In genomic region chr12:92656911-92657310, GRCh38 we compare ENCODE assay signal across 24 cellular contexts. TPM values are rescaled to one million over a fixed set of nuclear protein-coding genes. Genes with fewer than 3 reads are reported as not detected.
DNase-seq lines count a peak whose midpoint lies in the region; ATAC-seq and TF ChIP-seq lines count a peak whose summit lies in the region.
"Had no signal": no experiment of that assay in that cellular context is flagged by ENCODE, and none has a peak within 500 bp of the region (broad histone marks: within the 10 kb centered on the region; RNA-seq: fewer than 3 reads in every experiment).

No MANE protein-coding gene starts in this region.

- peak; percentile 10 for DNase-seq in AG10803 (ENCODE audit: low read depth)
- no peak for DNase-seq in PC-3
- peak; percentile 73 for DNase-seq in fibroblast of peridontal ligament (ENCODE audit: extremely low read depth)
- no peak for DNase-seq in LoVo (ENCODE audit: low spot score)
- no peak for DNase-seq in left ventricle myocardium superior
- DNase-seq: 8988T; BE2C; C1 segment of cervical spinal cord; CD4-positive, CD25-positive, alpha-beta regulatory T cell; CD8-positive, alpha-beta memory T cell; COR-L47; DMS 273 treated with DMSO at 0.1 percent for 48 hours; DMS53; DND-41; EL; H7 had no signal

- no peaks in the 10 kb centered on the region for H3K9me3 ChIP-seq in PC-3 (ENCODE audit: low read length)
- H3K9me3 ChIP-seq: BE2C had no signal

- H3K27ac Mint-ChIP-seq in nephron, result peak overlapping the region in 2 of 3 experiments; percentile 7 to 12
- H3K27ac Mint-ChIP-seq: CD4-positive, CD25-positive, alpha-beta regulatory T cell; CD8-positive, alpha-beta memory T cell; GM23338 had no signal

- H2AFZ ChIP-seq in PC-3 (ENCODE audit: low read length), result 0 out of 2 replicates have a peak overlapping the region, but pooled peaks have one; percentile 1
- H2AFZ ChIP-seq: GM23338 had no signal

- no peaks in the 10 kb centered on the region for H3K79me2 ChIP-seq in PC-3 (ENCODE audit: low read length)

- H3K9me3 Mint-ChIP-seq in nephron, result no peaks in the 10 kb centered on the region
- H3K9me3 Mint-ChIP-seq: CD8-positive, alpha-beta memory T cell; GM23338 had no signal

- no peak for TF ChIP-seq CTCF in AG10803 (conservative IDR thresholded peaks at IDR 0.05; ENCODE audit: low read length)
- no peak for TF ChIP-seq CTCF in PC-3 (conservative IDR thresholded peaks at IDR 0.05; ENCODE audit: low read depth, low read length)
- no peak for TF ChIP-seq CTCF in nephron (IDR thresholded peaks at IDR 0.05; ENCODE audit: unreplicated experiment in 3 of 3)

- H3K4me1 ChIP-seq in PC-3 (ENCODE audit: insufficient read depth, low read length), result no peaks in the 10 kb centered on the region
- H3K4me1 ChIP-seq: BE2C had no signal

- no TSS peak for BruUV-seq in PC-3 (replicated peaks; lab: Mats Ljungman, UMichigan)

- no peaks in the 10 kb centered on the region for H3K27me3 ChIP-seq in PC-3 (ENCODE audit: low read length)
- H3K27me3 ChIP-seq: BE2C had no signal

- no peaks in the 10 kb centered on the region for H3F3A ChIP-seq in PC-3 (ENCODE audit: low read length, unreplicated experiment)

- H3K4me1 Mint-ChIP-seq in nephron, result peaks cover 18% of the 10 kb centered on the region
- H3K4me1 Mint-ChIP-seq: CD4-positive, CD25-positive, alpha-beta regulatory T cell; CD8-positive, alpha-beta memory T cell; GM23338 had no signal

- H3K9ac ChIP-seq in PC-3 (ENCODE audit: low read length), result no peak overlapping the region

- H3K9me2 ChIP-seq in PC-3 (replicated peaks; ENCODE audit: low read length), result no peaks in the 10 kb centered on the region

- H4K20me1 ChIP-seq in PC-3 (ENCODE audit: low read length), result no peaks in the 10 kb centered on the region

- peak overlapping the region in 1 of 3 experiments; percentile 2 for H3K4me3 Mint-ChIP-seq in nephron
- H3K4me3 Mint-ChIP-seq: CD4-positive, CD25-positive, alpha-beta regulatory T cell; CD8-positive, alpha-beta memory T cell; GM23338 had no signal

- CTCF ChIA-PET in PC-3 (lab: Charles Lee), result no interaction called here

- POLR2A ChIA-PET in PC-3 (lab: Charles Lee; ENCODE audit: unreplicated experiment), result no interaction called here

- H3K36me3 Mint-ChIP-seq in nephron (ENCODE audit: low read depth), result no peaks in the 10 kb centered on the region
- H3K36me3 Mint-ChIP-seq: CD4-positive, CD25-positive, alpha-beta regulatory T cell had no signal

- H3K27ac ChIP-seq in PC-3 (ENCODE audit: low read length), result no peak overlapping the region

- no peak overlapping the region for H3K4me2 ChIP-seq in PC-3 (ENCODE audit: low read length)
- H3K4me2 ChIP-seq: GM23338 had no signal

- ATAC-seq in PC-3 (no peak), HG02970 (IDR thresholded peaks at IDR 0.05; ENCODE audit: low FRiP score, unreplicated experiment) (no peak), GM21723 (IDR thresholded peaks at IDR 0.05; ENCODE audit: unreplicated experiment) (no peak), left ventricle myocardium superior (no peak)
- ATAC-seq: GM12878, GM23338, HepG2 had no signal

- intact Hi-C loops in PC-3 (cut with micrococcal nuclease), result no loop called here
- intact Hi-C loops in left ventricle myocardium superior (cut with micrococcal nuclease), result no loop called here

- H3K4me3 ChIP-seq in AG10803 (ENCODE audit: low read length) (no peak overlapping the region), PC-3 (ENCODE audit: low read length) (no peak overlapping the region)
- H3K4me3 ChIP-seq: GM12878, GM23338 had no signal

- no peaks in the 10 kb centered on the region for H3K36me3 ChIP-seq in PC-3 (ENCODE audit: low read depth, low read length)
- H3K36me3 ChIP-seq: BE2C had no signal

- H3K27me3 Mint-ChIP-seq in nephron (ENCODE audit: low read depth), result no peaks in the 10 kb centered on the region

RNA-seq across cellular contexts. Expression of gene PLEKHG7, which starts 45.9 kb away (rescaled TPM):
- total RNA-seq in PC-3 (2014; rRNA removed) (not detected in 2 replicates), left ventricle myocardium superior (not detected)
- total RNA-seq: A673; CD8-positive, alpha-beta memory T cell; G401; GM23338; H7; HepG2 had no signal

Comparison
In these comparisons a context has a peak if more than half of its experiments do, and no peak if none do; other contexts are left out.
1. DNase-seq: peak in AG10803 (single experiment) and fibroblast of peridontal ligament (single experiment); none in PC-3 (single experiment), LoVo (single experiment) and left ventricle myocardium superior (single experiment).